In genomic region chr4:113447695-113448265, GRCh38 we compare ENCODE assay signal across 13 cellular contexts.
DNase-seq lines count a peak whose midpoint lies in the region; ATAC-seq, FAIRE-seq and TF ChIP-seq lines count a peak whose summit lies in the region.
"Had no signal": no experiment of that assay in that cellular context is flagged by ENCODE, and none has a peak within 500 bp of the region (broad histone marks: within the 10 kb centered on the region; RNA-seq: fewer than 3 reads in every experiment).

No MANE protein-coding gene starts in this region.

- no peaks in the 10 kb centered on the region for H3K36me3 ChIP-seq in HCT116 (ENCODE audit: control insufficient read depth in 1 of 2, insufficient read depth in 2 of 2, low read length in 2 of 2)
- H3K36me3 ChIP-seq in GM12878 (ENCODE audit: control insufficient read depth in 2 of 2, insufficient read depth in 2 of 2, low read length in 1 of 2) = no peaks in the 10 kb centered on the region
- H3K36me3 ChIP-seq: pancreas had no signal

- DNase-seq in NOMO-1 treated with DMSO at 0.1 percent for 48 hours (lab: John Stamatoyannopoulos, UW; ENCODE audit: unreplicated experiment) (peak; percentile 17), NOMO-1 treated with dmso at 0.1 percent for 144 hours (lab: John Stamatoyannopoulos, UW; ENCODE audit: unreplicated experiment) (no peak), HCT116 (ENCODE audit: low read depth, low spot score) (no peak), GM12878 (ENCODE audit: low read depth, low spot score) (no peak), activated gamma-delta T cell (lab: John Stamatoyannopoulos, UW) (no peak), superior temporal gyrus (ENCODE audit: extremely low spot score) (no peak), GM19240 (ENCODE audit: insufficient read length, low spot score) (no peak)
- DNase-seq in stimulated activated CD4-positive, alpha-beta T cell treated with anti-CD3 and anti-CD28 coated beads, Interleukin-2, amount 100 ng/mL, for 24 hours = peak; percentile 24 to 29
- DNase-seq: 8988T; activated CD8-positive, alpha-beta memory T cell treated with anti-CD3 and anti-CD28 coated beads for 24 hours; H7 had no signal

- H2AFZ ChIP-seq in HCT116 (ENCODE audit: low read depth, low read length, poor library complexity, severe bottlenecking) (no peak overlapping the region), GM12878 (ENCODE audit: control insufficient read depth, low read depth, low read length) (no peak overlapping the region)

- H3K79me2 ChIP-seq in HCT116 (ENCODE audit: insufficient read depth, low read length) = no peaks in the 10 kb centered on the region
- no peaks in the 10 kb centered on the region for H3K79me2 ChIP-seq in GM12878 (ENCODE audit: control insufficient read depth, insufficient read depth, low read length)

- BruUV-seq in HCT116 (replicated peaks; lab: Mats Ljungman, UMichigan) = no TSS peak
- BruUV-seq in GM12878 (replicated peaks; lab: Mats Ljungman, UMichigan) = no TSS peak

- no peak for TF ChIP-seq POLR2A in HCT116 (IDR thresholded peaks at IDR 0.05; ENCODE audit: borderline replicate concordance, extremely low read depth, insufficient read depth, insufficient read length)
- TF ChIP-seq POLR2A in GM12878 (IDR thresholded peaks at IDR 0.05; ENCODE audit: low read depth, low read length) = no peak

- H4K20me1 ChIP-seq in HCT116 (ENCODE audit: insufficient read depth) (no peaks in the 10 kb centered on the region), GM12878 (ENCODE audit: control insufficient read depth, insufficient read depth) (no peaks in the 10 kb centered on the region)

- SMC1A ChIA-PET in GM12878 (lab: Charles Lee; ENCODE audit: uncharacterized antibody, unreplicated experiment) = interaction anchor here (0.9 to 1.6 kb wide), 2 partner anchors 9 to 53 kb away, joined by 3 to 4 read pairs; no protein-coding TSS in a partner anchor

- H3K4me1 ChIP-seq in HCT116 (ENCODE audit: control insufficient read depth in 1 of 2, insufficient read depth in 2 of 2, low read length in 2 of 2) (peaks cover 47 to 60% of the 10 kb centered on the region in 2 experiments), GM12878 (ENCODE audit: control insufficient read depth, insufficient read depth, low read length) (no peaks in the 10 kb centered on the region; the same call in 1 of the 2 replicates)
- H3K4me1 ChIP-seq: pancreas had no signal

- no peak overlapping the region for H3K4me2 ChIP-seq in HCT116 (ENCODE audit: low read length)
- H3K4me2 ChIP-seq in GM12878 (ENCODE audit: control insufficient read depth, insufficient read depth) = peak overlapping the region; percentile 25; the same call in 1 of the 2 replicates

- no peak overlapping the region for H3K9ac ChIP-seq in HCT116 (ENCODE audit: low read length)
- no peak overlapping the region for H3K9ac ChIP-seq in GM12878 (ENCODE audit: control insufficient read depth, insufficient read depth, low read length)

- RAD21 ChIA-PET in HCT116 (lab: Charles Lee; ENCODE audit: low non-redundant PET in 1 of 2, low total read pairs in 2 of 2, uncharacterized antibody in 2 of 2, unreplicated experiment in 2 of 2) = interaction anchor here in 1 of 2 experiments (0.6 kb wide), 1 partner anchor 20 kb away, joined by 3 read pairs; no protein-coding TSS in a partner anchor
- RAD21 ChIA-PET in GM12878 (lab: Charles Lee; ENCODE audit: unreplicated experiment) = no interaction called here

- intact Hi-C loops in HCT116 (cut with micrococcal nuclease) = loop anchor here (5.0 kb wide), 1 partner anchor 315 kb away; the partner anchor contains the start of gene CAMK2D
- intact Hi-C loops in GM12878 (cut with micrococcal nuclease; ENCODE audit: unreplicated experiment) = no loop called here

- TF ChIP-seq EP300 in GM12878 (IDR thresholded peaks at IDR 0.05; ENCODE audit: borderline replicate concordance in 1 of 2, control insufficient read depth in 1 of 2, low read depth in 2 of 2, low read length in 2 of 2) = no peak

- no peaks in the 10 kb centered on the region for H3K27me3 ChIP-seq in HCT116 (ENCODE audit: insufficient read depth, low read length)
- no peaks in the 10 kb centered on the region for H3K27me3 ChIP-seq in GM12878 (replicated peaks in 1 of 2; ENCODE audit: control insufficient read depth in 2 of 2, insufficient read depth in 2 of 2, low read length in 1 of 2)
- H3K27me3 ChIP-seq: pancreas had no signal

- TF ChIP-seq RAD21 in HCT116 (IDR thresholded peaks at IDR 0.05; ENCODE audit: low read depth) (no peak), GM12878 (IDR thresholded peaks at IDR 0.05; ENCODE audit: insufficient read depth, low read depth, low read length) (no peak)

- no peaks in the 10 kb centered on the region for H3K9me2 ChIP-seq in HCT116 (ENCODE audit: insufficient read depth)

- in situ Hi-C loops in GM12878 (cut with MboI) = no loop called here

- peak overlapping the region; percentile 88; the same call in 1 of the 2 replicates for H3K27ac ChIP-seq in HCT116 (ENCODE audit: low read depth, low read length)
- H3K27ac ChIP-seq in GM12878 (ENCODE audit: control insufficient read depth, insufficient read depth) = no peak overlapping the region
- H3K27ac ChIP-seq: pancreas, RWPE1 had no signal

- H3K4me3 ChIP-seq in HCT116 (replicated peaks in 1 of 2; ENCODE audit: low read depth in 1 of 2, low read length in 2 of 2) = no peak overlapping the region
- H3K4me3 ChIP-seq in GM12878 = no peak overlapping the region
- H3K4me3 ChIP-seq: pancreas had no signal

- TF ChIP-seq CTCF in HCT116 (IDR thresholded peaks at IDR 0.05 in 2 of 3, conservative IDR thresholded peaks at IDR 0.05 in 1 of 3; ENCODE audit: borderline replicate concordance in 1 of 3, insufficient read depth in 1 of 3, low read depth in 2 of 3, low read length in 2 of 3) (no peak), GM12878 (IDR thresholded peaks at IDR 0.05 in 2 of 3, conservative IDR thresholded peaks at IDR 0.05 in 1 of 3; ENCODE audit: control insufficient read depth in 2 of 3, extremely low read depth in 1 of 3, insufficient read depth in 1 of 3, low read depth in 3 of 3, low read length in 3 of 3) (no peak)

- H3K9me3 ChIP-seq in HCT116 (ENCODE audit: control insufficient read depth in 1 of 2, insufficient read depth in 1 of 2, low read depth in 1 of 2, low read length in 2 of 2) (no peaks in the 10 kb centered on the region), GM12878 (replicated peaks; ENCODE audit: control insufficient read depth, insufficient read depth, low read length) (no peaks in the 10 kb centered on the region; the same call in 2 of the 3 replicates)
- H3K9me3 ChIP-seq: pancreas had no signal

- 17% methylated on average over 5 of the region's 5 CpGs for WGBS in GM12878 (ENCODE audit: insufficient coverage, insufficient replicate concordance, low lambda C conversion rate, missing lambda C conversion rate)

- no peak for FAIRE-seq in GM12878 (lab: Jason Lieb, UNC)
- FAIRE-seq: pancreas had no signal

- ATAC-seq in HCT116 (no peak), GM12878 (peak; percentile 60)

- POLR2A ChIA-PET in HCT116 (lab: Charles Lee) (interaction anchor here (1.9 kb wide), 1 partner anchor 20 kb away, joined by 13 read pairs; no protein-coding TSS in a partner anchor), GM12878 (lab: Charles Lee) (no interaction called here)

- CTCF ChIA-PET in HCT116 (lab: Charles Lee) (interaction anchor here (1.5 kb wide), 1 partner anchor 53 kb away, joined by 4 read pairs; no protein-coding TSS in a partner anchor), GM12878 (lab: Yijun Ruan, JAX) (interaction anchor here (1.9 kb wide), 1 partner anchor 8 kb away, joined by 7 read pairs; no protein-coding TSS in a partner anchor)

TF ChIP-seq in HCT116, 20 proteins besides CTCF, POLR2A, EP300 and RAD21:
- TF ChIP-seq ATF3 (IDR thresholded peaks at IDR 0.05) = no peak
- TF ChIP-seq ZFX (IDR thresholded peaks at IDR 0.05) = no peak
- no peak for TF ChIP-seq EZH2 (IDR thresholded peaks at IDR 0.05)

TF ChIP-seq in GM12878, 131 proteins besides CTCF, POLR2A, EP300 and RAD21 (continues in another document):
- TF ChIP-seq EZH2 (IDR thresholded peaks at IDR 0.05; ENCODE audit: borderline replicate concordance, control insufficient read depth, low read depth, low read length) (no peak), POLR2AphosphoS5 (IDR thresholded peaks at IDR 0.05; ENCODE audit: low read length) (no peak), CEBPB (IDR thresholded peaks at IDR 0.05; ENCODE audit: borderline replicate concordance in 1 of 2, low read depth in 2 of 2, low read length in 2 of 2) (no peak), PKNOX1 (IDR thresholded peaks at IDR 0.05) (peak; percentile 17; the same call in 1 of the 2 replicates), USF1 (IDR thresholded peaks at IDR 0.05; ENCODE audit: borderline replicate concordance, extremely low read length, insufficient read depth, low read depth, low read length) (no peak), SMAD1 (IDR thresholded peaks at IDR 0.05; ENCODE audit: low read depth, partially characterized antibody) (no peak), RAD51 (IDR thresholded peaks at IDR 0.05) (no peak), TCF7 (IDR thresholded peaks at IDR 0.05; ENCODE audit: borderline replicate concordance) (no peak), BHLHE40 (IDR thresholded peaks at IDR 0.05; ENCODE audit: borderline replicate concordance in 1 of 2, low read depth in 2 of 2, low read length in 1 of 2) (peak; percentile 79 to 82), PML (IDR thresholded peaks at IDR 0.05; ENCODE audit: low read length) (no peak), SMC3 (IDR thresholded peaks at IDR 0.05; ENCODE audit: borderline replicate concordance, low read length) (no peak)

Comparison
In these comparisons a context has a peak if more than half of its experiments do, and no peak if none do; other contexts are left out.
1. DNase-seq: peak in NOMO-1 treated with DMSO at 0.1 percent for 48 hours (single experiment) and stimulated activated CD4-positive, alpha-beta T cell treated with anti-CD3 and anti-CD28 coated beads, Interleukin-2, amount 100 ng/mL, for 24 hours (2 of 2); none in NOMO-1 treated with dmso at 0.1 percent for 144 hours (single experiment), HCT116 (single experiment), GM12878 (single experiment), activated gamma-delta T cell (single experiment), superior temporal gyrus (single experiment) and GM19240 (single experiment).